Comparison of ENCODE assay signal across 8 cellular contexts in the genomic region with DNA sequence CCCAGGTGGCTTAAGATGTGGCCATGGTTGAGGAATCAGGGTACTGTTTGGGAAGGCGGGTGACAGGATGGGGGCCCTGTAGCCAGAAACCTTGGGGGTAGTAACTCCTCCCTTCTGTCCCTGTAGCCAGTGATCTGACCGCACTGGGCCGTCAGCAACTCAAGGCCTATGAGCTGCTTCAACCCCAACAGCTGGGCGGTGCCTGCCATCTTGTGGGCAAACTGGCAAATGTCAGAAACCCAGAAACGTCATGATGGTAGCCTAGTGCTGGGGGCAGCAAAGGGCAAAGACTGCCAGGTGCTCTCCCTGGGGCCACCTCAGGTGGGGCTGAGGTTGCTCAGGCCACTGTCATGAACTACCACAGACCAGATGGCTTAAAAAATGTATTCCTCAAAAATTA. TPM values are rescaled to one million over a fixed set of nuclear protein-coding genes. Genes with fewer than 3 reads are reported as not detected.
DNase-seq lines count a peak whose midpoint lies in the region; ATAC-seq, FAIRE-seq and TF ChIP-seq lines count a peak whose summit lies in the region.

No MANE protein-coding gene starts in this region.

- intact Hi-C loops in activated CD4-positive, alpha-beta memory T cell treated with anti-CD3 and anti-CD28 coated beads for 36 hours (cut with micrococcal nuclease): loop anchor here (5.0 kb wide), 2 partner anchors 83 to 323 kb away; partner anchors contain the start of gene UPF1

- FAIRE-seq in frontal cortex (lab: Jason Lieb, UNC) (no peak), GM12892 (lab: Jason Lieb, UNC) (no peak)

- POLR2A ChIA-PET in activated CD4-positive, alpha-beta memory T cell treated with anti-CD3 and anti-CD28 coated beads for 36 hours (lab: Charles Lee): no interaction called here

- H3K36me3 Mint-ChIP-seq in activated CD4-positive, alpha-beta memory T cell treated with anti-CD3 and anti-CD28 coated beads for 36 hours: peaks cover 25% of the 10 kb centered on the region

- peak overlapping the region; percentile 33 for H3K27ac Mint-ChIP-seq in activated CD4-positive, alpha-beta memory T cell treated with anti-CD3 and anti-CD28 coated beads for 36 hours

- H3K27me3 Mint-ChIP-seq in activated CD4-positive, alpha-beta memory T cell treated with anti-CD3 and anti-CD28 coated beads for 36 hours: no peaks in the 10 kb centered on the region

- no peak overlapping the region for H3K4me3 Mint-ChIP-seq in activated CD4-positive, alpha-beta memory T cell treated with anti-CD3 and anti-CD28 coated beads for 36 hours

- ATAC-seq in GM18873 (IDR thresholded peaks at IDR 0.05; ENCODE audit: low FRiP score, unreplicated experiment): no peak

- H3K4me1 Mint-ChIP-seq in activated CD4-positive, alpha-beta memory T cell treated with anti-CD3 and anti-CD28 coated beads for 36 hours (ENCODE audit: low read depth): peaks cover 35% of the 10 kb centered on the region

- CTCF ChIA-PET in activated CD4-positive, alpha-beta memory T cell treated with anti-CD3 and anti-CD28 coated beads for 36 hours (lab: Charles Lee): interaction anchor here (1.1 to 2.2 kb wide), 2 partner anchors 68 to 322 kb away, joined by 4 to 6 read pairs; no protein-coding TSS in a partner anchor

- DNase-seq in NCI-H1694 treated with DMSO at 0.1 percent for 48 hours (lab: John Stamatoyannopoulos, UW): peak; percentile 21
- no peak for DNase-seq in NCI-H1694 (lab: John Stamatoyannopoulos, UW)
- DNase-seq in Kasumi-1 (lab: John Stamatoyannopoulos, UW): peak; percentile 43 to 45
- peak; percentile 60 for DNase-seq in activated CD4-positive, alpha-beta memory T cell treated with anti-CD3 and anti-CD28 coated beads for 36 hours
- peak; percentile 66 to 77 for DNase-seq in frontal cortex (ENCODE audit: low spot score in 2 of 2)
- DNase-seq in stimulated activated CD4-positive, alpha-beta T cell treated with anti-CD3 and anti-CD28 coated beads, Interleukin-4, amount 100 ng/mL, for 4 hours: peak; percentile 23 to 24
- no peak for DNase-seq in GM12892 (ENCODE audit: insufficient read length)

- no peaks in the 10 kb centered on the region for H3K9me3 Mint-ChIP-seq in activated CD4-positive, alpha-beta memory T cell treated with anti-CD3 and anti-CD28 coated beads for 36 hours

- no peak for TF ChIP-seq POLR2A in GM12892 (IDR thresholded peaks at IDR 0.05; ENCODE audit: low read depth, low read length)

RNA-seq across cellular contexts. Expression of gene COPE, which starts 3.5 kb away (rescaled TPM):
- total RNA-seq in activated CD4-positive, alpha-beta memory T cell treated with anti-CD3 and anti-CD28 coated beads for 36 hours: 100 to 1,000 TPM; 217 to 220 TPM
- 92.5 TPM for total RNA-seq in frontal cortex
- 81.2 TPM for polyA plus RNA-seq in GM12892 (2012; ENCODE audit: missing spikeins)

RNA-seq across cellular contexts. Expression of gene DDX49, which starts 3.9 kb away (rescaled TPM):
- total RNA-seq in activated CD4-positive, alpha-beta memory T cell treated with anti-CD3 and anti-CD28 coated beads for 36 hours: 10 to 100 TPM; 37.7 to 46.3 TPM
- 66.9 TPM for total RNA-seq in frontal cortex
- polyA plus RNA-seq in GM12892 (2012; ENCODE audit: missing spikeins): 24.4 TPM

RNA-seq across cellular contexts. Expression of gene CERS1, which starts 19.7 kb away (rescaled TPM):
- total RNA-seq in activated CD4-positive, alpha-beta memory T cell treated with anti-CD3 and anti-CD28 coated beads for 36 hours: not detected
- total RNA-seq in frontal cortex: 21.2 TPM
- 0.15 TPM for polyA plus RNA-seq in GM12892 (2012; ENCODE audit: missing spikeins)

RNA-seq across cellular contexts. Expression of gene HOMER3, which starts 25.4 kb away (rescaled TPM):
- total RNA-seq in activated CD4-positive, alpha-beta memory T cell treated with anti-CD3 and anti-CD28 coated beads for 36 hours: 1 to 10 TPM in 1 of 2 experiments, under 1 TPM in 1; 0.77 to 1.2 TPM
- total RNA-seq in frontal cortex: 20.4 TPM
- 4.0 TPM for polyA plus RNA-seq in GM12892 (2012; ENCODE audit: missing spikeins)

Comparison
In these comparisons a context has a peak if more than half of its experiments do, and no peak if none do; other contexts are left out.
1. DNase-seq: peak in NCI-H1694 treated with DMSO at 0.1 percent for 48 hours (single experiment), Kasumi-1 (2 of 2), activated CD4-positive, alpha-beta memory T cell treated with anti-CD3 and anti-CD28 coated beads for 36 hours (single experiment), frontal cortex (2 of 2) and stimulated activated CD4-positive, alpha-beta T cell treated with anti-CD3 and anti-CD28 coated beads, Interleukin-4, amount 100 ng/mL, for 4 hours (2 of 2); none in NCI-H1694 (single experiment) and GM12892 (single experiment).
2. RNA of gene CERS1, which starts 19.7 kb away (total RNA-seq): 21.2 TPM in frontal cortex (single experiment); not detected in activated CD4-positive, alpha-beta memory T cell treated with anti-CD3 and anti-CD28 coated beads for 36 hours; every median in the first group is over 10 times any median in the second.